Comparison of ENCODE assay signal across 15 cellular contexts in the genomic region with DNA sequence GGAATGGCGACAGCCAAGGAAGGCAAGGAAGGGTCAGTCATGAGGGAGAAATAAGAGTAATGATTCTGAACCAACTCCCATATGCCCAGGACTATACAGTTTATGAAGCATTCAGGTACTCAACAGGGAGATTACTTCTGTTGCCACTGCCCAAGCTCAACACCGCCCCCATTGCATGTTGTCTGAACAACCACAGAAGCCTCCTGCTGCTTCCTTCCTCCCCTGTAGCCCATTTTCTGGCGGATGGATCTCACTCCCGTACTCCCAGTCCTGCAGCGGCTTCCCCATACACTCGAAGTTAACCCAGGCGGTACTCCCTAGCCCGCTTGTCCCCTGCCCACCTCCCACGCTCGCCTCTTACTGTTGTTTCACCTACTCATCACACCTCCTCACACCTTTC.
A peak's percentile ranks its signal among the peaks of the same experiment; 100 is the strongest.
DNase-seq lines count a peak whose midpoint lies in the region; FAIRE-seq and TF ChIP-seq lines count a peak whose summit lies in the region.
"Had no signal": no experiment of that assay in that cellular context is flagged by ENCODE, and none has a peak within 500 bp of the region (broad histone marks: within the 10 kb centered on the region; RNA-seq: fewer than 3 reads in every experiment).

No MANE protein-coding gene starts in this region.

- in situ Hi-C loops in KBM-7 (cut with MboI; ENCODE audit: low pct_unique_long_range_greater_than_20kb, low sequenced_read_pairs): no loop called here
- in situ Hi-C loops in SK-MEL-5 (cut with HindIII; ENCODE audit: low pct_unique_long_range_greater_than_20kb, low sequenced_read_pairs): no loop called here

- TF ChIP-seq CTCF in kidney (IDR thresholded peaks at IDR 0.05; ENCODE audit: borderline replicate concordance, extremely low read depth, insufficient read depth): no peak

- FAIRE-seq in kidney (lab: Jason Lieb, UNC): no peak
- FAIRE-seq: G401.6 had no signal

- no peaks in the 10 kb centered on the region for H3K9me3 ChIP-seq in kidney (ENCODE audit: control insufficient read depth in 1 of 2, low read length in 2 of 2)
- H3K9me3 ChIP-seq: body of pancreas had no signal

- no peak overlapping the region for H3K9ac ChIP-seq in kidney (ENCODE audit: low read length in 2 of 2)

- no peak overlapping the region for H3K4me3 ChIP-seq in kidney (ENCODE audit: low read length in 2 of 2)
- H3K4me3 ChIP-seq: body of pancreas had no signal

- intact Hi-C loops in kidney (cut with DNase I): no loop called here

- peaks cover 13 to 17% of the 10 kb centered on the region in 2 donors for H3K4me1 ChIP-seq in kidney (ENCODE audit: control insufficient read depth in 1 of 2, insufficient read depth in 1 of 2, low read depth in 1 of 2, low read length in 2 of 2)
- H3K4me1 ChIP-seq: body of pancreas had no signal

- DNase-seq in DMS79 treated with DMSO at 0.1 percent for 48 hours (lab: John Stamatoyannopoulos, UW) (peak; percentile 16), DMS79 (lab: John Stamatoyannopoulos, UW) (no peak), KBM-7 (peak; percentile 28), SK-MEL-5 (ENCODE audit: low read depth, low spot score) (peak; percentile 58), left kidney (ENCODE audit: low read depth, low spot score) (peak; percentile 48), NCI-H1694 (lab: John Stamatoyannopoulos, UW) (no peak), kidney (no peak)
- no peak for DNase-seq in stimulated activated CD4-positive, alpha-beta T cell treated with anti-CD3 and anti-CD28 coated beads, Interleukin-15, amount 100 ng/mL, for 24 hours
- DNase-seq: activated T-cell treated with anti-CD3 and anti-CD28 coated beads, Interleukin-2, amount 50 U/mL, for 72 hours; body of pancreas; NCI-H1105 treated with DMSO at 0.1 percent for 48 hours; occipital lobe; stimulated activated naive B cell treated with anti-CD40 and anti-IgM and Interleukin-4, amounts not matched to agents 10 μg/mL and 1 μg/mL and 100 μg/mL, for 72 hours had no signal

- H3K27ac ChIP-seq in kidney (ENCODE audit: low read depth in 2 of 2, low read length in 2 of 2): no peak overlapping the region
- H3K27ac ChIP-seq: body of pancreas, RWPE1 had no signal

- H3K36me3 ChIP-seq in kidney (ENCODE audit: control insufficient read depth in 1 of 2, insufficient read depth in 2 of 2, low read length in 2 of 2): no peaks in the 10 kb centered on the region

Comparison
In these comparisons a context has a peak if more than half of its experiments do, and no peak if none do; other contexts are left out.
1. DNase-seq: peak in DMS79 treated with DMSO at 0.1 percent for 48 hours (single experiment), KBM-7 (single experiment), SK-MEL-5 (single experiment) and left kidney (single experiment); none in DMS79 (single experiment), stimulated activated CD4-positive, alpha-beta T cell treated with anti-CD3 and anti-CD28 coated beads, Interleukin-15, amount 100 ng/mL, for 24 hours (single experiment), NCI-H1694 (single experiment) and kidney (single experiment).